ENCODE assay signal across 1 cellular context in genomic region chr1:87435484-87435883, GRCh38.
TF ChIP-seq lines count a peak whose summit lies in the region.

No MANE protein-coding gene starts in this region.

TF ChIP-seq in K562, 482 proteins besides CTCF, POLR2A, EP300 and RAD21 (continued from another document and continues in another):
- TF ChIP-seq SLC30A9 (CRISPR knock-in tag; IDR thresholded peaks at IDR 0.05) (no peak), PKNOX1 (IDR thresholded peaks at IDR 0.05) (peak; percentile 31; the same call in 1 of the 2 replicates), ZNF75A (CRISPR knock-in tag; IDR thresholded peaks at IDR 0.05) (no peak), DPF2 (IDR thresholded peaks at IDR 0.05) (peak; percentile 98), DMBX1 (CRISPR knock-in tag; IDR thresholded peaks at IDR 0.05; ENCODE audit: borderline replicate concordance) (peak; percentile 45; the same call in 1 of the 2 replicates), GTF2A2 (tag; IDR thresholded peaks at IDR 0.05) (no peak), MYNN (IDR thresholded peaks at IDR 0.05) (peak; percentile 43; the same call in 1 of the 2 replicates), MYNN (CRISPR knock-in tag; IDR thresholded peaks at IDR 0.05) (no peak), ZMIZ1 (IDR thresholded peaks at IDR 0.05; ENCODE audit: low read depth in 2 of 2, low read length in 2 of 2) (peak in 1 of 2 experiments; percentile 82; a peak in 1 of 4 replicates), TEAD1 (CRISPR knock-in tag; IDR thresholded peaks at IDR 0.05) (peak in 1 of 2 experiments; percentile 51; a peak in 1 of 4 replicates), NEUROD1 (IDR thresholded peaks at IDR 0.05; ENCODE audit: borderline replicate concordance, low read depth, low read length, partially characterized antibody) (peak; percentile 83), ARHGAP35 (IDR thresholded peaks at IDR 0.05; ENCODE audit: partially characterized antibody) (no peak), BCOR (IDR thresholded peaks at IDR 0.05) (0 out of 2 replicates have a peak, but pooled peaks have one; percentile 40), ZNF316 (IDR thresholded peaks at IDR 0.05) (peak; percentile 81), ZNF589 (CRISPR knock-in tag; IDR thresholded peaks at IDR 0.05; ENCODE audit: low read depth) (peak; percentile 59; the same call in 1 of the 2 replicates), L3MBTL2 (IDR thresholded peaks at IDR 0.05) (no peak), HDAC1 (IDR thresholded peaks at IDR 0.05) (peak in 1 of 2 experiments; percentile 69; a peak in 2 of 4 replicates), LEF1 (IDR thresholded peaks at IDR 0.05) (peak; percentile 87), CCNT2 (IDR thresholded peaks at IDR 0.05; ENCODE audit: borderline replicate concordance, extremely low read depth, insufficient read length, low read depth, low read length) (peak; percentile 39), ILK (tag; IDR thresholded peaks at IDR 0.05; ENCODE audit: borderline replicate concordance, low read depth) (no peak), HEY1 (CRISPR knock-in tag; IDR thresholded peaks at IDR 0.05; ENCODE audit: borderline replicate concordance) (0 out of 2 replicates have a peak, but pooled peaks have one; percentile 11), FOS (IDR thresholded peaks at IDR 0.05; ENCODE audit: extremely low read depth, insufficient read length) (peak; percentile 6), POLR3A (IDR thresholded peaks at IDR 0.05; ENCODE audit: borderline replicate concordance, extremely low read depth, insufficient read depth, insufficient read length) (no peak), CTBP1 (IDR thresholded peaks at IDR 0.05; ENCODE audit: borderline replicate concordance) (peak; percentile 54; the same call in 1 of the 2 replicates), ATF3 (IDR thresholded peaks at IDR 0.05) (peak; percentile 94), ATF3 (CRISPR knock-in tag; conservative IDR thresholded peaks at IDR 0.05) (no peak), POLR2AphosphoS5 (IDR thresholded peaks at IDR 0.05; ENCODE audit: control insufficient read depth, insufficient read depth, low read depth, low read length) (peak; percentile 83), FOXM1 (IDR thresholded peaks at IDR 0.05; ENCODE audit: low read depth) (peak; percentile 56; the same call in 1 of the 2 replicates), FOXM1 (CRISPR knock-in tag; IDR thresholded peaks at IDR 0.05; ENCODE audit: low read depth) (no peak), MAX (CRISPR knock-in tag; IDR thresholded peaks at IDR 0.05) (no peak), MXD1 (CRISPR knock-in tag; IDR thresholded peaks at IDR 0.05; ENCODE audit: borderline replicate concordance, poor library complexity, severe bottlenecking) (no peak), ZBTB49 (CRISPR knock-in tag; IDR thresholded peaks at IDR 0.05; ENCODE audit: borderline replicate concordance) (no peak), RBBP5 (IDR thresholded peaks at IDR 0.05; ENCODE audit: borderline replicate concordance, insufficient read depth, low read length, poor library complexity, severe bottlenecking) (no peak), TAL1 (IDR thresholded peaks at IDR 0.05) (peak; percentile 90), SMAD4 (CRISPR knock-in tag; conservative IDR thresholded peaks at IDR 0.05) (peak; percentile 96), TRIM24 (IDR thresholded peaks at IDR 0.05) (peak; percentile 78 to 87)
- TF ChIP-seq, protein P1, sequence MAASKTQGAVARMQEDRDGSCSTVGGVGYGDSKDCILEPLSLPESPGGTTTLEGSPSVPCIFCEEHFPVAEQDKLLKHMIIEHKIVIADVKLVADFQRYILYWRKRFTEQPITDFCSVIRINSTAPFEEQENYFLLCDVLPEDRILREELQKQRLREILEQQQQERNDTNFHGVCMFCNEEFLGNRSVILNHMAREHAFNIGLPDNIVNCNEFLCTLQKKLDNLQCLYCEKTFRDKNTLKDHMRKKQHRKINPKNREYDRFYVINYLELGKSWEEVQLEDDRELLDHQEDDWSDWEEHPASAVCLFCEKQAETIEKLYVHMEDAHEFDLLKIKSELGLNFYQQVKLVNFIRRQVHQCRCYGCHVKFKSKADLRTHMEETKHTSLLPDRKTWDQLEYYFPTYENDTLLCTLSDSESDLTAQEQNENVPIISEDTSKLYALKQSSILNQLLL (CRISPR knock-in tag; IDR thresholded peaks at IDR 0.05; ENCODE audit: borderline replicate concordance), result no peak
- TF ChIP-seq, protein P2, sequence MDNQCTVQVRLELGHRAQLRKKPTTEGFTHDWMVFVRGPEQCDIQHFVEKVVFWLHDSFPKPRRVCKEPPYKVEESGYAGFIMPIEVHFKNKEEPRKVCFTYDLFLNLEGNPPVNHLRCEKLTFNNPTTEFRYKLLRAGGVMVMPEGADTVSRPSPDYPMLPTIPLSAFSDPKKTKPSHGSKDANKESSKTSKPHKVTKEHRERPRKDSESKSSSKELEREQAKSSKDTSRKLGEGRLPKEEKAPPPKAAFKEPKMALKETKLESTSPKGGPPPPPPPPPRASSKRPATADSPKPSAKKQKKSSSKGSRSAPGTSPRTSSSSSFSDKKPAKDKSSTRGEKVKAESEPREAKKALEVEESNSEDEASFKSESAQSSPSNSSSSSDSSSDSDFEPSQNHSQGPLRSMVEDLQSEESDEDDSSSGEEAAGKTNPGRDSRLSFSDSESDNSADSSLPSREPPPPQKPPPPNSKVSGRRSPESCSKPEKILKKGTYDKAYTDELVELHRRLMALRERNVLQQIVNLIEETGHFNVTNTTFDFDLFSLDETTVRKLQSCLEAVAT (IDR thresholded peaks at IDR 0.05), result peak in 1 of 2 experiments; percentile 96; a peak in 2 of 4 replicates
- TF ChIP-seq, protein P3, sequence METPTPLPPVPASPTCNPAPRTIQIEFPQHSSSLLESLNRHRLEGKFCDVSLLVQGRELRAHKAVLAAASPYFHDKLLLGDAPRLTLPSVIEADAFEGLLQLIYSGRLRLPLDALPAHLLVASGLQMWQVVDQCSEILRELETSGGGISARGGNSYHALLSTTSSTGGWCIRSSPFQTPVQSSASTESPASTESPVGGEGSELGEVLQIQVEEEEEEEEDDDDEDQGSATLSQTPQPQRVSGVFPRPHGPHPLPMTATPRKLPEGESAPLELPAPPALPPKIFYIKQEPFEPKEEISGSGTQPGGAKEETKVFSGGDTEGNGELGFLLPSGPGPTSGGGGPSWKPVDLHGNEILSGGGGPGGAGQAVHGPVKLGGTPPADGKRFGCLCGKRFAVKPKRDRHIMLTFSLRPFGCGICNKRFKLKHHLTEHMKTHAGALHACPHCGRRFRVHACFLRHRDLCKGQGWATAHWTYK (CRISPR knock-in tag; IDR thresholded peaks at IDR 0.05), result no peak
- TF ChIP-seq, protein P4, sequence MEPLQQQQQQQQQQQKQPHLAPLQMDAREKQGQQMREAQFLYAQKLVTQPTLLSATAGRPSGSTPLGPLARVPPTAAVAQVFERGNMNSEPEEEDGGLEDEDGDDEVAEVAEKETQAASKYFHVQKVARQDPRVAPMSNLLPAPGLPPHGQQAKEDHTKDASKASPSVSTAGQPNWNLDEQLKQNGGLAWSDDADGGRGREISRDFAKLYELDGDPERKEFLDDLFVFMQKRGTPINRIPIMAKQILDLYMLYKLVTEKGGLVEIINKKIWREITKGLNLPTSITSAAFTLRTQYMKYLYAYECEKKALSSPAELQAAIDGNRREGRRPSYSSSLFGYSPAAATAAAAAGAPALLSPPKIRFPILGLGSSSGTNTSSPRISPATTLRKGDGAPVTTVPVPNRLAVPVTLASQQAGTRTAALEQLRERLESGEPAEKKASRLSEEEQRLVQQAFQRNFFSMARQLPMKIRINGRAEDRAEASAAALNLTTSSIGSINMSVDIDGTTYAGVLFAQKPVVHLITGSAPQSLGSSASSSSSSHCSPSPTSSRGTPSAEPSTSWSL (CRISPR knock-in tag; IDR thresholded peaks at IDR 0.05; ENCODE audit: borderline replicate concordance), result no peak
- TF ChIP-seq, protein P5, sequence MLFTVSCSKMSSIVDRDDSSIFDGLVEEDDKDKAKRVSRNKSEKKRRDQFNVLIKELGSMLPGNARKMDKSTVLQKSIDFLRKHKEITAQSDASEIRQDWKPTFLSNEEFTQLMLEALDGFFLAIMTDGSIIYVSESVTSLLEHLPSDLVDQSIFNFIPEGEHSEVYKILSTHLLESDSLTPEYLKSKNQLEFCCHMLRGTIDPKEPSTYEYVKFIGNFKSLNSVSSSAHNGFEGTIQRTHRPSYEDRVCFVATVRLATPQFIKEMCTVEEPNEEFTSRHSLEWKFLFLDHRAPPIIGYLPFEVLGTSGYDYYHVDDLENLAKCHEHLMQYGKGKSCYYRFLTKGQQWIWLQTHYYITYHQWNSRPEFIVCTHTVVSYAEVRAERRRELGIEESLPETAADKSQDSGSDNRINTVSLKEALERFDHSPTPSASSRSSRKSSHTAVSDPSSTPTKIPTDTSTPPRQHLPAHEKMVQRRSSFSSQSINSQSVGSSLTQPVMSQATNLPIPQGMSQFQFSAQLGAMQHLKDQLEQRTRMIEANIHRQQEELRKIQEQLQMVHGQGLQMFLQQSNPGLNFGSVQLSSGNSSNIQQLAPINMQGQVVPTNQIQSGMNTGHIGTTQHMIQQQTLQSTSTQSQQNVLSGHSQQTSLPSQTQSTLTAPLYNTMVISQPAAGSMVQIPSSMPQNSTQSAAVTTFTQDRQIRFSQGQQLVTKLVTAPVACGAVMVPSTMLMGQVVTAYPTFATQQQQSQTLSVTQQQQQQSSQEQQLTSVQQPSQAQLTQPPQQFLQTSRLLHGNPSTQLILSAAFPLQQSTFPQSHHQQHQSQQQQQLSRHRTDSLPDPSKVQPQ (CRISPR knock-in tag; IDR thresholded peaks at IDR 0.05; ENCODE audit: borderline replicate concordance), result no peak
